In genomic region chr22:20317402-20318042, GRCh38 we compare ENCODE assay signal across 8 cellular contexts. TPM values are rescaled to one million over a fixed set of nuclear protein-coding genes. Genes with fewer than 3 reads are reported as not detected.
A peak's percentile ranks its signal among the peaks of the same experiment; 100 is the strongest.
DNase-seq lines count a peak whose midpoint lies in the region; ATAC-seq and TF ChIP-seq lines count a peak whose summit lies in the region.
"Not testable (repeated sequence)": the region's sequence is repeated elsewhere in the genome, so short reads cannot be mapped to it uniquely, and the experiment has no call there.

No MANE protein-coding gene starts in this region.

- TF ChIP-seq EP300 in Ishikawa (IDR thresholded peaks at IDR 0.05; ENCODE audit: borderline replicate concordance): not testable (repeated sequence)

- POLR2A ChIA-PET in RWPE1 (lab: Yijun Ruan, JAX; ENCODE audit: low non-redundant PET); activated CD8-positive, alpha-beta T cell treated with anti-CD3 and anti-CD28 coated beads, Interleukin-2, amount 10 ng/mL, durations not matched to agents 7 days and 5 days (lab: Charles Lee): not testable (repeated sequence)

- not testable (repeated sequence) for H4K20me1 ChIP-seq in mammary epithelial cell (ENCODE audit: insufficient read depth, low read length)
- peaks cover 48% of the 10 kb centered on the region for H4K20me1 ChIP-seq in neural progenitor cell (ENCODE audit: low read depth)

- TF ChIP-seq CTCF in RWPE1 (conservative IDR thresholded peaks at IDR 0.05; ENCODE audit: low read depth) (peak; percentile 64), mammary epithelial cell (conservative IDR thresholded peaks at IDR 0.05 in 1 of 2, IDR thresholded peaks at IDR 0.05 in 1 of 2; ENCODE audit: extremely low read depth in 1 of 2, insufficient read depth in 1 of 2, low read depth in 1 of 2, low read length in 2 of 2) (peak; percentile 50 to 51), left ventricle myocardium inferior (IDR thresholded peaks at IDR 0.05; ENCODE audit: borderline replicate concordance) (peak; percentile 59), neural progenitor cell (IDR thresholded peaks at IDR 0.05) (peak; percentile 77), type B pancreatic cell (conservative IDR thresholded peaks at IDR 0.05) (peak; percentile 80)

- H3K9me3 ChIP-seq in mammary epithelial cell (replicated peaks; ENCODE audit: insufficient read depth, low read length); left ventricle myocardium inferior (replicated peaks); neural progenitor cell (ENCODE audit: low read depth): not testable (repeated sequence)

- not testable (repeated sequence) for H3K9me3 Mint-ChIP-seq in activated CD8-positive, alpha-beta T cell treated with anti-CD3 and anti-CD28 coated beads, Interleukin-2, amount 10 ng/mL, durations not matched to agents 7 days and 5 days (ENCODE audit: insufficient read depth); neural progenitor cell; type B pancreatic cell

- not testable (repeated sequence) for H3K36me3 ChIP-seq in mammary epithelial cell (ENCODE audit: insufficient read depth, low read length); left ventricle myocardium inferior; neural progenitor cell

- CTCF ChIA-PET in RWPE1 (lab: Yijun Ruan, JAX) (interaction anchor here (0.6 kb wide), 1 partner anchor 77 kb away, joined by 3 read pairs; no protein-coding TSS in a partner anchor), mammary epithelial cell (lab: Charles Lee; ENCODE audit: low non-redundant PET) (interaction anchor here (0.5 kb wide), 1 partner anchor 18 kb away, joined by 3 read pairs; no protein-coding TSS in a partner anchor)
- CTCF ChIA-PET in activated CD8-positive, alpha-beta T cell treated with anti-CD3 and anti-CD28 coated beads, Interleukin-2, amount 10 ng/mL, durations not matched to agents 7 days and 5 days (lab: Charles Lee): interaction anchor here (0.6 to 1.7 kb wide), 4 partner anchors 11 to 146 kb away, joined by 3 to 9 read pairs (median 4); partner anchors contain the start of gene ZNF74

- not testable (repeated sequence) for H3K4me3 ChIP-seq in mammary epithelial cell (replicated peaks in 1 of 3; ENCODE audit: insufficient read depth in 1 of 3, low read depth in 2 of 3, low read length in 3 of 3); left ventricle myocardium inferior; neural progenitor cell

- H3F3A ChIP-seq in neural progenitor cell (ENCODE audit: low read depth): peaks cover 15% of the 10 kb centered on the region

- not testable (repeated sequence) for BruUV-seq in mammary epithelial cell (replicated peaks; lab: Mats Ljungman, UMichigan)

- H3K4me3 Mint-ChIP-seq in activated CD8-positive, alpha-beta T cell treated with anti-CD3 and anti-CD28 coated beads, Interleukin-2, amount 10 ng/mL, durations not matched to agents 7 days and 5 days: peak overlapping the region; percentile 51
- peak overlapping the region; percentile 95 for H3K4me3 Mint-ChIP-seq in neural progenitor cell
- H3K4me3 Mint-ChIP-seq in type B pancreatic cell: peak overlapping the region; percentile 76

- not testable (repeated sequence) for H2AFZ ChIP-seq in mammary epithelial cell (ENCODE audit: low read depth, low read length); neural progenitor cell (replicated peaks)

- TF ChIP-seq RAD21 in Ishikawa (IDR thresholded peaks at IDR 0.05; ENCODE audit: low read depth): peak; percentile 24; the same call in 1 of the 2 replicates

- H3K4me1 Mint-ChIP-seq in activated CD8-positive, alpha-beta T cell treated with anti-CD3 and anti-CD28 coated beads, Interleukin-2, amount 10 ng/mL, durations not matched to agents 7 days and 5 days (ENCODE audit: low read depth): peaks cover 36% of the 10 kb centered on the region
- H3K4me1 Mint-ChIP-seq in neural progenitor cell (peaks cover 34% of the 10 kb centered on the region), type B pancreatic cell (ENCODE audit: unreplicated experiment) (peaks cover 16% of the 10 kb centered on the region)

- in situ Hi-C loops in mammary epithelial cell (cut with MboI; ENCODE audit: low sequenced_read_pairs in 2 of 2): not testable (repeated sequence)

- H3K27me3 ChIP-seq in mammary epithelial cell (ENCODE audit: insufficient read depth, low read length); left ventricle myocardium inferior (ENCODE audit: low read depth); neural progenitor cell: not testable (repeated sequence)

- not testable (repeated sequence) for H3K36me3 Mint-ChIP-seq in activated CD8-positive, alpha-beta T cell treated with anti-CD3 and anti-CD28 coated beads, Interleukin-2, amount 10 ng/mL, durations not matched to agents 7 days and 5 days (ENCODE audit: low read depth); neural progenitor cell; type B pancreatic cell

- intact Hi-C loops in mammary epithelial cell (cut with micrococcal nuclease); left ventricle myocardium inferior (cut with micrococcal nuclease): not testable (repeated sequence)

- DNase-seq in DMS 273 (lab: John Stamatoyannopoulos, UW; ENCODE audit: unreplicated experiment): peak; percentile 52
- not testable (repeated sequence) for DNase-seq in RWPE1 (ENCODE audit: low spot score); mammary epithelial cell; left ventricle myocardium inferior; type B pancreatic cell (ENCODE audit: extremely low spot score, unreplicated experiment)
- peak; percentile 44 for DNase-seq in activated CD8-positive, alpha-beta T cell treated with anti-CD3 and anti-CD28 coated beads, Interleukin-2, amount 10 ng/mL, durations not matched to agents 7 days and 5 days
- peak; percentile 24 for DNase-seq in neural progenitor cell (ENCODE audit: low spot score)

- ATAC-seq in activated CD8-positive, alpha-beta T cell treated with anti-CD3 and anti-CD28 coated beads, Interleukin-2, amount 10 ng/mL, durations not matched to agents 7 days and 5 days: not testable (repeated sequence)

- H3K4me2 ChIP-seq in mammary epithelial cell (ENCODE audit: insufficient read depth, low read depth, low read length): not testable (repeated sequence)
- peak overlapping the region; percentile 33 for H3K4me2 ChIP-seq in neural progenitor cell

- 68% methylated on average over 7 of the region's 8 CpGs for WGBS in mammary epithelial cell (ENCODE audit: low coverage, missing lambda C conversion rate)

- H3K27ac ChIP-seq in RWPE1; mammary epithelial cell (ENCODE audit: insufficient read depth, low read depth, low read length); left ventricle myocardium inferior (replicated peaks); neural progenitor cell: not testable (repeated sequence)

- not testable (repeated sequence) for H3K9ac ChIP-seq in mammary epithelial cell (ENCODE audit: insufficient read depth, low read length); neural progenitor cell

- dilution Hi-C loops in mammary epithelial cell (cut with HindIII; ENCODE audit: low sequenced_read_pairs): not testable (repeated sequence)

- H3K4me1 ChIP-seq in mammary epithelial cell (ENCODE audit: insufficient read depth, low read length); neural progenitor cell: not testable (repeated sequence)
- peaks cover 60% of the 10 kb centered on the region for H3K4me1 ChIP-seq in left ventricle myocardium inferior

- not testable (repeated sequence) for H3K27ac Mint-ChIP-seq in activated CD8-positive, alpha-beta T cell treated with anti-CD3 and anti-CD28 coated beads, Interleukin-2, amount 10 ng/mL, durations not matched to agents 7 days and 5 days; neural progenitor cell
- peak overlapping the region; percentile 62 for H3K27ac Mint-ChIP-seq in type B pancreatic cell

- H3K27me3 Mint-ChIP-seq in activated CD8-positive, alpha-beta T cell treated with anti-CD3 and anti-CD28 coated beads, Interleukin-2, amount 10 ng/mL, durations not matched to agents 7 days and 5 days (ENCODE audit: low read depth); neural progenitor cell (ENCODE audit: insufficient read depth, low read depth); type B pancreatic cell: not testable (repeated sequence)

- H3K79me2 ChIP-seq in mammary epithelial cell (ENCODE audit: insufficient read depth, low read length): peaks cover 18% of the 10 kb centered on the region
- peaks cover 25% of the 10 kb centered on the region for H3K79me2 ChIP-seq in neural progenitor cell (ENCODE audit: low read depth)

TF ChIP-seq in Ishikawa, 13 proteins besides CTCF, POLR2A, EP300 and RAD21:
- TF ChIP-seq MAX (IDR thresholded peaks at IDR 0.05): peak; percentile 32; the same call in 1 of the 2 replicates

RNA-seq across cellular contexts. Expression of gene DGCR6L, which starts 2.3 kb away (rescaled TPM):
- 10 to 100 TPM; 50.4 to 56.3 TPM for total RNA-seq in activated CD8-positive, alpha-beta T cell treated with anti-CD3 and anti-CD28 coated beads, Interleukin-2, amount 10 ng/mL, durations not matched to agents 7 days and 5 days
- total RNA-seq in mammary epithelial cell: 10 to 100 TPM; 28.7 to 40.8 TPM
- polyA plus RNA-seq in mammary epithelial cell: 40.6 TPM
- polyA minus RNA-seq in mammary epithelial cell: 6.7 TPM
- total RNA-seq in left ventricle myocardium inferior: 45.2 TPM
- 22.3 and 59.2 TPM in 2 replicates for total RNA-seq in neural progenitor cell (ENCODE audit: low replicate concordance)
- total RNA-seq in type B pancreatic cell (ENCODE audit: low replicate concordance): 35.9 and 46.6 TPM in 2 replicates

RNA-seq across cellular contexts. Expression of gene RTN4R, which starts 49.4 kb away (rescaled TPM):
- 1 to 10 TPM; 3.7 to 3.8 TPM for total RNA-seq in activated CD8-positive, alpha-beta T cell treated with anti-CD3 and anti-CD28 coated beads, Interleukin-2, amount 10 ng/mL, durations not matched to agents 7 days and 5 days
- total RNA-seq in mammary epithelial cell (10 to 100 TPM in 1 of 2 donors, 1 to 10 TPM in 1; 3.8 to 10.5 TPM), left ventricle myocardium inferior (0.96 TPM), neural progenitor cell (ENCODE audit: low replicate concordance) (6.3 and 20.9 TPM in 2 replicates), type B pancreatic cell (ENCODE audit: low replicate concordance) (9.0 and 12.8 TPM in 2 replicates)
- polyA plus RNA-seq in mammary epithelial cell: 10.5 TPM
- 2.4 TPM for polyA minus RNA-seq in mammary epithelial cell
